Comparison of ENCODE assay signal across 28 cellular contexts in the genomic region with DNA sequence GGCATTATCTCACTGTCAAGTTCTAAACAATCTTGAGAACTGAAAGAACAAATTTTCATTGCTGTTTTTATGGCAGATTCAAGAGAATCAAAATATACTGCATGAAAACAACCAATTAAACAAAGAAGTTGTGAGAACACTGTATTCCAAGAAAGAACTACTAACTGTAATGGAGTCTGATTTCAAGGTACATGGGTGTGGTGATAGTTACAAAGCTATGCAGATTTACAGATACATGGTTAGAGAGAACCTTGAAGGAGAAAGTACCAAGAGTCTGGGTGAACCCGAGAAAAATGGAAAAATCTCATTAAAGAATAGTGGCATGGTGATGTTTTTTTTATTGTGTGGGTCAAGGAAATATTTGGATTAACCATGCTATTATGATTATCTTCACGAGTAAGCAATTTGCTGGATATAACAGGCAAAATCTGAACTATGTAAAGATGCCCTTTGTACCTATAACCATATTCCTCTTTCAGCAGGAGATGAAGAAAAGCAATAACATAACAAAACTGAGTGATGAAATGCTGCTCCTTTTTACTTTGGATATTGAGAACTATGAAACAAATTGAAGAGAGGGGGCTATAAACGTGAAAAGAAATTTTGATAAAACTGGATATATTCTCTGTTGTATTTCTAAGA.
"Had no signal": no experiment of that assay in that cellular context is flagged by ENCODE, and none has a peak within 500 bp of the region (broad histone marks: within the 10 kb centered on the region; RNA-seq: fewer than 3 reads in every experiment).

No MANE protein-coding gene starts in this region.

- DNase-seq: naive thymus-derived CD4-positive, alpha-beta T cell; natural killer cell; occipital lobe; ovary; posterior cingulate gyrus; psoas muscle; right cardiac atrium; right lobe of liver; sigmoid colon; small intestine; stimulated activated CD4-positive, alpha-beta T cell treated with anti-CD3 and anti-CD28 coated beads, Interleukin-15, amount 100 ng/mL, for 24 hours; stimulated activated CD4-positive, alpha-beta T cell treated with anti-CD3 and anti-CD28 coated beads, Interleukin-4, amount 100 ng/mL, for 1 hour; stimulated activated CD4-positive, alpha-beta T cell treated with anti-CD3 and anti-CD28 coated beads, Interleukin-4, amount 100 ng/mL, for 4 hours; stimulated activated CD8-positive, alpha-beta memory T cell treated with anti-CD3 and anti-CD28 coated beads, Interleukin-4, amount 100 ng/mL, for 48 hours; stimulated activated naive CD4-positive, alpha-beta T cell; stimulated activated naive CD8-positive, alpha-beta T cell treated with anti-CD3 and anti-CD28 coated beads, Interleukin-15, amount 100 ng/mL, for 72 hours; stimulated activated naive CD8-positive, alpha-beta T cell treated with anti-CD3 and anti-CD28 coated beads, Interleukin-15, Interleukin-2, amounts not matched to agents 100 U/mL and 50 U/mL, for 24 hours; substantia nigra; testis; tibial artery; trophoblast cell; upper lobe of left lung had no signal

- H3K27ac ChIP-seq: neural progenitor cell, ovary, parathyroid adenoma, psoas muscle, right lobe of liver, sigmoid colon, suprapubic skin, testis, tibial artery, upper lobe of left lung, vagina had no signal

- H3K4me1 ChIP-seq: parathyroid adenoma, psoas muscle, right lobe of liver, sigmoid colon, suprapubic skin, testis, tibial artery, upper lobe of left lung, vagina had no signal

- H3K4me2 ChIP-seq: neural progenitor cell had no signal

- ATAC-seq: naive thymus-derived CD4-positive, alpha-beta T cell; natural killer cell; psoas muscle; right cardiac atrium; right lobe of liver; stimulated activated memory B cell treated with anti-CD40 and anti-IgM and Interleukin-4, amounts not matched to agents 10 μg/mL and 1 μg/mL and 100 μg/mL, for 72 hours; stimulated activated naive CD8-positive, alpha-beta T cell treated with anti-CD3 and anti-CD28 coated beads, Interleukin-15, amount 100 ng/mL, for 72 hours; stimulated activated naive CD8-positive, alpha-beta T cell treated with anti-CD3 and anti-CD28 coated beads, Interleukin-15, Interleukin-2, amounts not matched to agents 100 U/mL and 50 U/mL, for 24 hours had no signal

- H3K4me3 ChIP-seq: neural progenitor cell, ovary, psoas muscle, right lobe of liver, sigmoid colon, suprapubic skin, testis, tibial artery, upper lobe of left lung, vagina had no signal

- FAIRE-seq: small intestine, urothelium cell line had no signal

- H3K9me3 ChIP-seq: ovary, psoas muscle, right lobe of liver, suprapubic skin, testis, vagina had no signal

- H3K36me3 ChIP-seq: neural progenitor cell, ovary, right lobe of liver, sigmoid colon, suprapubic skin, tibial artery, upper lobe of left lung, vagina had no signal

- H3K27me3 ChIP-seq: neural progenitor cell, ovary, right lobe of liver, sigmoid colon, suprapubic skin, testis, tibial artery, upper lobe of left lung, vagina had no signal
